ENCODE assay signal across 29 cellular contexts in the genomic region with DNA sequence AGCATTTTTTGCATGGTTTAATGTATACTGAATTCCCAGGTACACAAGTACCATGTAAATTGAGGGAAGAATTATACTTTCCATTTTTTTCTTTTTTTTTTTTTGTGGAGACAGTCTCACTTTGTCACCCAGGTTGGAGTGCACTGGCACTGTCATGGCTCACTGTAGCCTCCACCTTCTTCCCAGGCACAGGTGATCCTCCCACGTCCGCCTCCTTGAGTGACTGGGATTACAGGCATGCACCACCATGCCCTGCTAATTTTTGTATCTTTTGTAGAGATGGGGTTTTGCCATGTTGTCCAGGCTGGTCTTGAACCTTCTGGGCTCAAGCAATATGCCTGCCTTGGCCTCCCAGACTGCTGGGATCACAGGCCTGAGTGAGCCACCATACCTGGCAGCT. TPM values are rescaled to one million over a fixed set of nuclear protein-coding genes. Genes with fewer than 3 reads are reported as not detected.
A peak's percentile ranks its signal among the peaks of the same experiment; 100 is the strongest.
DNase-seq lines count a peak whose midpoint lies in the region; ATAC-seq and TF ChIP-seq lines count a peak whose summit lies in the region.
"Had no signal": no experiment of that assay in that cellular context is flagged by ENCODE, and none has a peak within 500 bp of the region (broad histone marks: within the 10 kb centered on the region; RNA-seq: fewer than 3 reads in every experiment).

No MANE protein-coding gene starts in this region.

- H3K4me3 Mint-ChIP-seq in activated T-cell treated with anti-CD3 and anti-CD28 coated beads, Interleukin-2, amount 50 U/mL, for 24 hours: peak overlapping the region; percentile 97
- H3K4me3 Mint-ChIP-seq in activated T-cell treated with anti-CD3 and anti-CD28 coated beads, Interleukin-2, amount 50 U/mL, for 4 hours: no peak overlapping the region
- no peak overlapping the region; the same call in 2 of the 3 replicates for H3K4me3 Mint-ChIP-seq in GM23338
- H3K4me3 Mint-ChIP-seq in activated naive CD8-positive, alpha-beta T cell treated with anti-CD3 and anti-CD28 coated beads for 36 hours: peak overlapping the region; percentile 22
- H3K4me3 Mint-ChIP-seq in stimulated activated effector memory CD8-positive, alpha-beta T cell treated with anti-CD3 and anti-CD28 coated beads, Interleukin-12 subunit alpha, Interleukin-12 subunit beta, amount 100 ng/mL, for 72 hours: no peak overlapping the region
- H3K4me3 Mint-ChIP-seq: natural killer cell treated with Interleukin-12 subunit alpha and Interleukin-12 subunit beta and Interleukin-15 and Interleukin-18, amount 100 ng/mL, for 72 hours had no signal

- no peaks in the 10 kb centered on the region for H3K9me3 Mint-ChIP-seq in activated T-cell treated with anti-CD3 and anti-CD28 coated beads, Interleukin-2, amount 50 U/mL, for 24 hours
- no peaks in the 10 kb centered on the region for H3K9me3 Mint-ChIP-seq in activated T-cell treated with anti-CD3 and anti-CD28 coated beads, Interleukin-2, amount 50 U/mL, for 4 hours
- peaks cover 5% of the 10 kb centered on the region; the same call in 2 of the 3 replicates for H3K9me3 Mint-ChIP-seq in GM23338
- H3K9me3 Mint-ChIP-seq in activated naive CD8-positive, alpha-beta T cell treated with anti-CD3 and anti-CD28 coated beads for 36 hours: no peaks in the 10 kb centered on the region
- H3K9me3 Mint-ChIP-seq in stimulated activated effector memory CD8-positive, alpha-beta T cell treated with anti-CD3 and anti-CD28 coated beads, Interleukin-12 subunit alpha, Interleukin-12 subunit beta, amount 100 ng/mL, for 72 hours: no peaks in the 10 kb centered on the region
- H3K9me3 Mint-ChIP-seq: H9; natural killer cell treated with Interleukin-12 subunit alpha and Interleukin-12 subunit beta and Interleukin-15 and Interleukin-18, amount 100 ng/mL, for 72 hours had no signal

- peaks cover 10% of the 10 kb centered on the region for H3K4me1 ChIP-seq in GM23338 (ENCODE audit: insufficient read depth)

- no peak overlapping the region for H3K4me3 ChIP-seq in GM23338
- H3K4me3 ChIP-seq: GM12878, hepatocyte, uterus had no signal

- no peaks in the 10 kb centered on the region for H3K27me3 ChIP-seq in GM23338 (ENCODE audit: insufficient read depth)
- H3K27me3 ChIP-seq: hepatocyte, uterus had no signal

- peaks cover 6% of the 10 kb centered on the region; the same call in 1 of the 2 replicates for H4K20me1 ChIP-seq in GM23338 (replicated peaks; ENCODE audit: insufficient read depth)

- TF ChIP-seq CTCF in GM23338 (conservative IDR thresholded peaks at IDR 0.05; ENCODE audit: low read depth in 2 of 2): no peak

- peaks cover 24% of the 10 kb centered on the region for H3K36me3 ChIP-seq in GM23338 (ENCODE audit: insufficient read depth)
- H3K36me3 ChIP-seq: uterus had no signal

- H3F3A ChIP-seq in GM23338 (replicated peaks; ENCODE audit: low read depth): peaks cover 21% of the 10 kb centered on the region; the same call in 1 of the 2 replicates

- DNase-seq in activated T-cell treated with anti-CD3 and anti-CD28 coated beads, Interleukin-2, amount 50 U/mL, for 24 hours: no peak
- no peak for DNase-seq in activated T-cell treated with anti-CD3 and anti-CD28 coated beads, Interleukin-2, amount 50 U/mL, for 4 hours
- no peak for DNase-seq in GM23338 (ENCODE audit: low spot score)
- no peak for DNase-seq in activated naive CD8-positive, alpha-beta T cell treated with anti-CD3 and anti-CD28 coated beads for 36 hours
- no peak for DNase-seq in stimulated activated effector memory CD8-positive, alpha-beta T cell treated with anti-CD3 and anti-CD28 coated beads, Interleukin-12 subunit alpha, Interleukin-12 subunit beta, amount 100 ng/mL, for 72 hours (ENCODE audit: low spot score in 2 of 2)
- no peak for DNase-seq in T-helper 1 cell
- no peak for DNase-seq in NOMO-1 treated with DMSO at 0.1 percent for 48 hours (lab: John Stamatoyannopoulos, UW; ENCODE audit: unreplicated experiment)
- no peak for DNase-seq in amygdala (lab: John Stamatoyannopoulos, UW)
- DNase-seq: activated naive CD4-positive, alpha-beta T cell treated with Interleukin-2 at 50 U/mL for 16 hours; activated T-cell treated with anti-CD3 and anti-CD28 coated beads, Interleukin-2, amount 50 U/mL, for 48 hours; aorta; DMS153; effector CD4-positive, alpha-beta T cell; H9; IMR-90; left cardiac atrium; MV-4-11; NCI-H1436 treated with DMSO at 0.1 percent for 48 hours; NCI-H2081 treated with DMSO at 0.1 percent for 48 hours; NCI-H2227 treated with DMSO at 0.1 percent for 48 hours; NCI-H526; stimulated activated naive CD4-positive, alpha-beta T cell treated with Interleukin-2 at 50 U/mL for 16 hours; uterus had no signal

- peak overlapping the region; percentile 79 for H3K27ac Mint-ChIP-seq in activated T-cell treated with anti-CD3 and anti-CD28 coated beads, Interleukin-2, amount 50 U/mL, for 24 hours
- no peak overlapping the region for H3K27ac Mint-ChIP-seq in GM23338
- H3K27ac Mint-ChIP-seq in activated naive CD8-positive, alpha-beta T cell treated with anti-CD3 and anti-CD28 coated beads for 36 hours: peak overlapping the region; percentile 72
- peak overlapping the region; percentile 63 for H3K27ac Mint-ChIP-seq in stimulated activated effector memory CD8-positive, alpha-beta T cell treated with anti-CD3 and anti-CD28 coated beads, Interleukin-12 subunit alpha, Interleukin-12 subunit beta, amount 100 ng/mL, for 72 hours
- H3K27ac Mint-ChIP-seq: natural killer cell treated with Interleukin-12 subunit alpha and Interleukin-12 subunit beta and Interleukin-15 and Interleukin-18, amount 100 ng/mL, for 72 hours had no signal

- H2AFZ ChIP-seq in GM23338: no peak overlapping the region
- H2AFZ ChIP-seq: hepatocyte had no signal

- peak overlapping the region; percentile 60 for H3K27ac ChIP-seq in GM23338 (ENCODE audit: low read depth)
- H3K27ac ChIP-seq: epithelial cell of prostate, hepatocyte, uterus had no signal

- peaks cover 85% of the 10 kb centered on the region for H3K36me3 Mint-ChIP-seq in activated T-cell treated with anti-CD3 and anti-CD28 coated beads, Interleukin-2, amount 50 U/mL, for 24 hours (ENCODE audit: low read depth)
- peaks cover 35% of the 10 kb centered on the region for H3K36me3 Mint-ChIP-seq in activated T-cell treated with anti-CD3 and anti-CD28 coated beads, Interleukin-2, amount 50 U/mL, for 4 hours (ENCODE audit: insufficient read depth)
- H3K36me3 Mint-ChIP-seq in GM23338 (ENCODE audit: low read depth): peaks cover 53% of the 10 kb centered on the region
- peaks cover 54% of the 10 kb centered on the region for H3K36me3 Mint-ChIP-seq in activated naive CD8-positive, alpha-beta T cell treated with anti-CD3 and anti-CD28 coated beads for 36 hours
- H3K36me3 Mint-ChIP-seq in stimulated activated effector memory CD8-positive, alpha-beta T cell treated with anti-CD3 and anti-CD28 coated beads, Interleukin-12 subunit alpha, Interleukin-12 subunit beta, amount 100 ng/mL, for 72 hours: peaks cover 64% of the 10 kb centered on the region

- H3K4me1 Mint-ChIP-seq in activated T-cell treated with anti-CD3 and anti-CD28 coated beads, Interleukin-2, amount 50 U/mL, for 24 hours (ENCODE audit: low read depth): peaks cover 26% of the 10 kb centered on the region
- H3K4me1 Mint-ChIP-seq in activated T-cell treated with anti-CD3 and anti-CD28 coated beads, Interleukin-2, amount 50 U/mL, for 4 hours (ENCODE audit: low read depth): peaks cover 14% of the 10 kb centered on the region
- H3K4me1 Mint-ChIP-seq in GM23338: peaks cover 11% of the 10 kb centered on the region
- H3K4me1 Mint-ChIP-seq in activated naive CD8-positive, alpha-beta T cell treated with anti-CD3 and anti-CD28 coated beads for 36 hours: peaks cover 25% of the 10 kb centered on the region
- peaks cover 14% of the 10 kb centered on the region for H3K4me1 Mint-ChIP-seq in stimulated activated effector memory CD8-positive, alpha-beta T cell treated with anti-CD3 and anti-CD28 coated beads, Interleukin-12 subunit alpha, Interleukin-12 subunit beta, amount 100 ng/mL, for 72 hours

- no peak overlapping the region for H3K4me2 ChIP-seq in GM23338
- H3K4me2 ChIP-seq: hepatocyte had no signal

- peaks cover 41% of the 10 kb centered on the region for H3K79me2 ChIP-seq in GM23338 (replicated peaks; ENCODE audit: insufficient read depth)

- H3K9me2 ChIP-seq in GM23338 (ENCODE audit: insufficient read depth): no peaks in the 10 kb centered on the region

- no peak for ATAC-seq in activated T-cell treated with anti-CD3 and anti-CD28 coated beads, Interleukin-2, amount 50 U/mL, for 4 hours
- no peak for ATAC-seq in GM23338
- no peak for ATAC-seq in stimulated activated effector memory CD8-positive, alpha-beta T cell treated with anti-CD3 and anti-CD28 coated beads, Interleukin-12 subunit alpha, Interleukin-12 subunit beta, amount 100 ng/mL, for 72 hours
- ATAC-seq: GM12878; left cardiac atrium; natural killer cell treated with Interleukin-12 subunit alpha and Interleukin-12 subunit beta and Interleukin-15 and Interleukin-18, amount 100 ng/mL, for 72 hours; Right ventricle myocardium inferior; SK-N-SH treated with all-trans-retinoic acid at 6 μM for 48 hours had no signal

- H3K27me3 Mint-ChIP-seq in activated T-cell treated with anti-CD3 and anti-CD28 coated beads, Interleukin-2, amount 50 U/mL, for 24 hours: no peaks in the 10 kb centered on the region
- H3K27me3 Mint-ChIP-seq in activated T-cell treated with anti-CD3 and anti-CD28 coated beads, Interleukin-2, amount 50 U/mL, for 4 hours (ENCODE audit: low read depth): no peaks in the 10 kb centered on the region
- peaks cover 3% of the 10 kb centered on the region for H3K27me3 Mint-ChIP-seq in GM23338 (ENCODE audit: insufficient read depth, low read depth, poor library complexity)
- H3K27me3 Mint-ChIP-seq in activated naive CD8-positive, alpha-beta T cell treated with anti-CD3 and anti-CD28 coated beads for 36 hours: no peaks in the 10 kb centered on the region
- H3K27me3 Mint-ChIP-seq: natural killer cell treated with Interleukin-12 subunit alpha and Interleukin-12 subunit beta and Interleukin-15 and Interleukin-18, amount 100 ng/mL, for 72 hours had no signal

RNA-seq across cellular contexts. Expression of a gene that starts 3.8 kb away (rescaled TPM):
- 100 to 1,000 TPM; 452 to 521 (median 492) TPM for total RNA-seq in activated T-cell treated with anti-CD3 and anti-CD28 coated beads, Interleukin-2, amount 50 U/mL, for 4 hours
- total RNA-seq in GM23338 (2014; rRNA removed; shearing (Covaris generic)): 286 and 328 TPM in 2 replicates
- polyA plus RNA-seq in GM23338 (2016; fragmentation: Nextera tagmentation; extraction: Ambion mirVana): 1,493 and 1,529 TPM in 2 replicates
- 100 to 1,000 TPM; 485 to 487 TPM for total RNA-seq in activated naive CD8-positive, alpha-beta T cell treated with anti-CD3 and anti-CD28 coated beads for 36 hours

RNA-seq across cellular contexts. Expression of a gene that starts 4.4 kb away (rescaled TPM):
- 1,000 to 10,000 TPM; 1,165 to 1,393 (median 1,366) TPM for total RNA-seq in activated T-cell treated with anti-CD3 and anti-CD28 coated beads, Interleukin-2, amount 50 U/mL, for 4 hours
- 870 and 880 TPM in 2 replicates for total RNA-seq in GM23338 (2014; rRNA removed; shearing (Covaris generic))
- 944 and 1,188 TPM in 2 replicates for polyA plus RNA-seq in GM23338 (2016; fragmentation: Nextera tagmentation; extraction: Ambion mirVana)
- 1,000 to 10,000 TPM; 1,356 to 1,376 TPM for total RNA-seq in activated naive CD8-positive, alpha-beta T cell treated with anti-CD3 and anti-CD28 coated beads for 36 hours

RNA-seq across cellular contexts. Expression of a gene that starts 11.9 kb away (rescaled TPM):
- total RNA-seq in activated T-cell treated with anti-CD3 and anti-CD28 coated beads, Interleukin-2, amount 50 U/mL, for 4 hours: 10 to 100 TPM; 23.5 to 28.1 (median 23.8) TPM
- 68.2 and 101 TPM in 2 replicates for total RNA-seq in GM23338 (2014; rRNA removed; shearing (Covaris generic))
- polyA plus RNA-seq in GM23338 (2016; fragmentation: Nextera tagmentation; extraction: Ambion mirVana): 87.0 and 88.6 TPM in 2 replicates
- total RNA-seq in activated naive CD8-positive, alpha-beta T cell treated with anti-CD3 and anti-CD28 coated beads for 36 hours: 10 to 100 TPM; 19.8 to 21.7 TPM

RNA-seq across cellular contexts. Expression of a gene that starts 50.6 kb away (rescaled TPM):
- total RNA-seq in activated T-cell treated with anti-CD3 and anti-CD28 coated beads, Interleukin-2, amount 50 U/mL, for 4 hours: 10 to 100 TPM; 32.3 to 34.6 (median 32.7) TPM
- 27.6 and 30.5 TPM in 2 replicates for total RNA-seq in GM23338 (2014; rRNA removed; shearing (Covaris generic))
- polyA plus RNA-seq in GM23338 (2016; fragmentation: Nextera tagmentation; extraction: Ambion mirVana): 23.2 and 26.1 TPM in 2 replicates
- total RNA-seq in activated naive CD8-positive, alpha-beta T cell treated with anti-CD3 and anti-CD28 coated beads for 36 hours: 10 to 100 TPM; 18.9 to 19.5 TPM

Comparison
In these comparisons a context has a peak if more than half of its experiments do, and no peak if none do; other contexts are left out.
1. H3K4me3 Mint-ChIP-seq: peak in activated T-cell treated with anti-CD3 and anti-CD28 coated beads, Interleukin-2, amount 50 U/mL, for 24 hours (single experiment) and activated naive CD8-positive, alpha-beta T cell treated with anti-CD3 and anti-CD28 coated beads for 36 hours (single experiment); none in activated T-cell treated with anti-CD3 and anti-CD28 coated beads, Interleukin-2, amount 50 U/mL, for 4 hours (single experiment), GM23338 (single experiment) and stimulated activated effector memory CD8-positive, alpha-beta T cell treated with anti-CD3 and anti-CD28 coated beads, Interleukin-12 subunit alpha, Interleukin-12 subunit beta, amount 100 ng/mL, for 72 hours (single experiment).